ENCODE assay signal across 27 cellular contexts in genomic region chr11:22516136-22516535, GRCh38.
"Had no signal": no experiment of that assay in that cellular context is flagged by ENCODE, and none has a peak within 500 bp of the region (broad histone marks: within the 10 kb centered on the region; RNA-seq: fewer than 3 reads in every experiment).

No MANE protein-coding gene starts in this region.

- H3K9me3 Mint-ChIP-seq: activated B cell treated with CpG ODN at 0.5 μM for 24 hours; activated CD4-positive, alpha-beta T cell treated with anti-CD3 and anti-CD28 coated beads, Interleukin-2, amount 10 ng/mL, durations not matched to agents 24 days and 14 days; activated naive CD4-positive, alpha-beta T cell treated with anti-CD3 and anti-CD28 coated beads for 36 hours; activated naive CD8-positive, alpha-beta T cell treated with anti-CD3 and anti-CD28 coated beads for 36 hours; activated T-cell treated with anti-CD3 and anti-CD28 coated beads, Interleukin-2, amount 50 U/mL, for 4 hours; activated T-helper 17 cell treated with anti-CD3 and anti-CD28 coated beads, Interleukin-2, amount 50 U/mL, for 72 hours had no signal

- H3K27me3 ChIP-seq: adrenal gland, breast epithelium, Peyer's patch, SJCRH30 had no signal

- H3K36me3 ChIP-seq: adrenal gland, breast epithelium, Peyer's patch, SJCRH30 had no signal

- H3K27ac Mint-ChIP-seq: activated B cell treated with CpG ODN at 0.5 μM for 24 hours; activated CD4-positive, alpha-beta T cell treated with anti-CD3 and anti-CD28 coated beads, Interleukin-2, amount 10 ng/mL, durations not matched to agents 24 days and 14 days; activated CD8-positive, alpha-beta memory T cell treated with anti-CD3 and anti-CD28 coated beads, Interleukin-2, amount 10 ng/mL, durations not matched to agents 7 days and 5 days; activated naive CD4-positive, alpha-beta T cell treated with anti-CD3 and anti-CD28 coated beads for 36 hours; activated naive CD8-positive, alpha-beta T cell treated with anti-CD3 and anti-CD28 coated beads for 36 hours; activated T-helper 17 cell treated with anti-CD3 and anti-CD28 coated beads, Interleukin-2, amount 50 U/mL, for 72 hours; T-helper 17 cell had no signal

- H3K9me3 ChIP-seq: adrenal gland, breast epithelium, Peyer's patch had no signal

- H3K36me3 Mint-ChIP-seq: activated CD8-positive, alpha-beta memory T cell treated with anti-CD3 and anti-CD28 coated beads, Interleukin-2, amount 10 ng/mL, durations not matched to agents 7 days and 5 days; activated naive CD8-positive, alpha-beta T cell treated with anti-CD3 and anti-CD28 coated beads for 36 hours had no signal

- H3K4me1 ChIP-seq: adrenal gland, breast epithelium, Peyer's patch, SJCRH30 had no signal

- H3K4me3 Mint-ChIP-seq: activated B cell treated with CpG ODN at 0.5 μM for 24 hours; activated CD4-positive, alpha-beta T cell treated with anti-CD3 and anti-CD28 coated beads, Interleukin-2, amount 10 ng/mL, durations not matched to agents 24 days and 14 days; activated CD8-positive, alpha-beta memory T cell treated with anti-CD3 and anti-CD28 coated beads, Interleukin-2, amount 10 ng/mL, durations not matched to agents 7 days and 5 days; activated naive CD4-positive, alpha-beta T cell treated with anti-CD3 and anti-CD28 coated beads for 36 hours; activated naive CD8-positive, alpha-beta T cell treated with anti-CD3 and anti-CD28 coated beads for 36 hours; activated T-cell treated with anti-CD3 and anti-CD28 coated beads, Interleukin-2, amount 50 U/mL, for 4 hours; activated T-helper 17 cell treated with anti-CD3 and anti-CD28 coated beads, Interleukin-2, amount 50 U/mL, for 72 hours; T-helper 17 cell had no signal

- H3K27ac ChIP-seq: adrenal gland, breast epithelium, Peyer's patch, RWPE1, SJCRH30 had no signal

- H3K4me1 Mint-ChIP-seq: activated B cell treated with CpG ODN at 0.5 μM for 24 hours; activated CD4-positive, alpha-beta T cell treated with anti-CD3 and anti-CD28 coated beads, Interleukin-2, amount 10 ng/mL, durations not matched to agents 24 days and 14 days; activated CD8-positive, alpha-beta memory T cell treated with anti-CD3 and anti-CD28 coated beads, Interleukin-2, amount 10 ng/mL, durations not matched to agents 7 days and 5 days; activated T-helper 17 cell treated with anti-CD3 and anti-CD28 coated beads, Interleukin-2, amount 50 U/mL, for 72 hours; T-helper 17 cell had no signal

- H3K27me3 Mint-ChIP-seq: activated B cell treated with CpG ODN at 0.5 μM for 24 hours; activated CD4-positive, alpha-beta T cell treated with anti-CD3 and anti-CD28 coated beads, Interleukin-2, amount 10 ng/mL, durations not matched to agents 24 days and 14 days; activated CD8-positive, alpha-beta memory T cell treated with anti-CD3 and anti-CD28 coated beads, Interleukin-2, amount 10 ng/mL, durations not matched to agents 7 days and 5 days had no signal

- ATAC-seq: activated CD8-positive, alpha-beta memory T cell treated with anti-CD3 and anti-CD28 coated beads, Interleukin-2, amount 10 ng/mL, durations not matched to agents 7 days and 5 days; activated T-cell treated with anti-CD3 and anti-CD28 coated beads, Interleukin-2, amount 50 U/mL, for 4 hours; activated T-helper 17 cell treated with anti-CD3 and anti-CD28 coated beads, Interleukin-2, amount 50 U/mL, for 72 hours; T-helper 17 cell had no signal

- H3K4me3 ChIP-seq: adrenal gland, breast epithelium, Peyer's patch, SJCRH30 had no signal

- DNase-seq: activated B cell treated with CpG ODN at 0.5 μM for 24 hours; activated CD4-positive, alpha-beta T cell treated with anti-CD3 and anti-CD28 coated beads for 1 hour; activated CD4-positive, alpha-beta T cell treated with anti-CD3 and anti-CD28 coated beads, Interleukin-2, amount 10 ng/mL, durations not matched to agents 24 days and 14 days; activated CD4-positive, alpha-beta T cell treated with anti-CD3 and anti-CD28 coated beads, Interleukin-2, amount 50 U/mL, for 48 hours; activated CD8-positive, alpha-beta memory T cell treated with anti-CD3 and anti-CD28 coated beads, Interleukin-2, amount 10 ng/mL, durations not matched to agents 7 days and 5 days; activated gamma-delta T cell; activated naive CD4-positive, alpha-beta T cell treated with anti-CD3 and anti-CD28 coated beads for 36 hours; activated naive CD8-positive, alpha-beta T cell treated with anti-CD3 and anti-CD28 coated beads for 36 hours; activated T-cell treated with anti-CD3 and anti-CD28 coated beads, Interleukin-2, amount 50 U/mL, for 4 hours; adrenal gland; anterior cingulate cortex; caudate nucleus; KG1; NCI-H1048; NCI-H146; NCI-H187 treated with DMSO at 0.1 percent for 48 hours; NCI-H2081 treated with DMSO at 0.1 percent for 48 hours; NCI-H446; NCI-H526; Peyer's patch; Right ventricle myocardium superior; SJCRH30; T-helper 17 cell; T-helper 9 cell had no signal
